In the genomic region with DNA sequence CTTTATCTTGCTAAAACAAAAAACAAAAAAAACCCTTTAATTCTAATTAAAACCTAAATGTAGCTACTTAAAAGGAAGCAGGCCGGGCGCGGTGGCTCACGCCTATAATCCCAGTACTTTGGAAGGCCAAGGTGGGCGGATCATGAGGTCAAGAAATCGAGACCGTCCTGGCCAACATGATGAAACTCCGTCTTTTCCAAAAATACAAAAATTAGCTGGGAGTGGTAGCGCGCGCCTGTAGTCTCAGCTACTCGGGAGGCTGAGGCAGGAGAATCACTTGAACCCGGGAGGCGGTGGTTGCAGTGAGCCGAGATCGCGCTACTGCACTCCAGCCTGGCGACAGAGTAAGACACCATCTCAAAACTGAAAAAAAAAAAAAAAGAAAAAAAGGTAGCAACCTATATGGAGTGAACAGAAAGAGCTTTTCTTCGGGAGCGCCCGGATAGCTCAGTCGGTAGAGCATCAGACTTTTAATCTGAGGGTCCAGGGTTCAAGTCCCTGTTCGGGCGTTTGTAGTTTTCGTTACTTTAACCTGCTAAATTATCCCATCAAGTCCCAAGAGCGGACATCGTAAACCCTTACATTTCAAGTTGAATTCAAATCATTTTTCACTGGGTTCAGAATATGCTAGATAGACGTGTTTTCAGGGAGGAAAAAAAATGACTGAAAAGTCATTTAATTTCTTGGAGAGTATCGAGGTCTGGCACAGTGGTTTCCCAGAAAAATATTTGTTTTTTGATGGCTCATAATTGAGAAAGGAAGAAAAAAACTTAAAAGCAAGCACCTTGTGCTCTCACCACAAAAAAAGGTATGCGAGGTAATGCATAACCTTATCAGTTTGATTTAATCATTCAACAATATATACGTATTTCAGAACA, we compare ENCODE assay signal across 8 cellular contexts. TPM values are rescaled to one million over a fixed set of nuclear protein-coding genes. Genes with fewer than 3 reads are reported as not detected.
DNase-seq lines count a peak whose midpoint lies in the region; ATAC-seq and TF ChIP-seq lines count a peak whose summit lies in the region.

No MANE protein-coding gene starts in this region.

- H3K4me1 Mint-ChIP-seq in dendritic cell treated with granulocyte-macrophage colony-stimulating factor and Interleukin-4, amounts not matched to agents 40 ng/mL and 50 ng/mL, for 4 days (ENCODE audit: low read depth): peaks cover 34% of the 10 kb centered on the region

- no peaks in the 10 kb centered on the region for H3K27me3 Mint-ChIP-seq in dendritic cell treated with granulocyte-macrophage colony-stimulating factor and Interleukin-4, amounts not matched to agents 40 ng/mL and 50 ng/mL, for 4 days

- H3K4me3 ChIP-seq in AG09309 (ENCODE audit: control insufficient read depth, low read depth, low read length) (peak overlapping the region; percentile 35), liver (ENCODE audit: low read depth in 1 of 3, low read length in 3 of 3) (peak overlapping the region; percentile 40 to 51 (median 41))

- intact Hi-C loops in dendritic cell treated with granulocyte-macrophage colony-stimulating factor and Interleukin-4, amounts not matched to agents 40 ng/mL and 50 ng/mL, for 4 days (cut with micrococcal nuclease): loop anchor here (5.0 kb wide), 1 partner anchor 94 kb away; the partner anchor contains the start of gene PPP1R15B

- ATAC-seq in GM19043 (IDR thresholded peaks at IDR 0.05; ENCODE audit: low read depth, unreplicated experiment) (peak; percentile 65), HG03378 (IDR thresholded peaks at IDR 0.05; ENCODE audit: unreplicated experiment) (peak; percentile 69)

- H3K27ac Mint-ChIP-seq in dendritic cell treated with granulocyte-macrophage colony-stimulating factor and Interleukin-4, amounts not matched to agents 40 ng/mL and 50 ng/mL, for 4 days: peak overlapping the region; percentile 92

- H3K36me3 ChIP-seq in liver (ENCODE audit: control insufficient read depth in 4 of 4, insufficient read depth in 3 of 4, low read depth in 1 of 4, low read length in 3 of 4): no peaks in the 10 kb centered on the region

- peak overlapping the region; percentile 14 to 90 for H3K9ac ChIP-seq in liver (ENCODE audit: low read depth in 1 of 2, low read length in 2 of 2)

- no peaks in the 10 kb centered on the region for H3K9me3 Mint-ChIP-seq in dendritic cell treated with granulocyte-macrophage colony-stimulating factor and Interleukin-4, amounts not matched to agents 40 ng/mL and 50 ng/mL, for 4 days

- TF ChIP-seq CTCF in AG09309 (IDR thresholded peaks at IDR 0.05; ENCODE audit: control insufficient read depth, insufficient read depth, low read depth, low read length, missing control alignments) (no peak), liver (IDR thresholded peaks at IDR 0.05; ENCODE audit: low read depth, low read length, missing input control) (no peak)

- DNase-seq in AG09309 (ENCODE audit: low read depth) (peak; percentile 90), NCI-H446 (lab: John Stamatoyannopoulos, UW) (peak; percentile 96 to 97)
- DNase-seq in activated CD4-positive, alpha-beta T cell treated with anti-CD3 and anti-CD28 coated beads for 1 hour: peak; percentile 56
- DNase-seq in stimulated activated CD4-positive, alpha-beta T cell treated with anti-CD3 and anti-CD28 coated beads, Interleukin-4, amount 100 ng/mL, for 1 hour: peak; percentile 62

- TF ChIP-seq RAD21 in liver (IDR thresholded peaks at IDR 0.05): no peak

- 3% methylated on average over 31 of the region's 31 CpGs for WGBS in liver

- H3K9me3 ChIP-seq in liver (ENCODE audit: control insufficient read depth in 4 of 4, low read length in 3 of 4): no peaks in the 10 kb centered on the region

- no peaks in the 10 kb centered on the region for H3K27me3 ChIP-seq in liver (ENCODE audit: control insufficient read depth in 4 of 4, insufficient read depth in 4 of 4, low read length in 3 of 4)

- H3K27ac ChIP-seq in liver (ENCODE audit: low read depth in 1 of 2, low read length in 2 of 2): peak overlapping the region; percentile 69 to 73

- H3K36me3 Mint-ChIP-seq in dendritic cell treated with granulocyte-macrophage colony-stimulating factor and Interleukin-4, amounts not matched to agents 40 ng/mL and 50 ng/mL, for 4 days (ENCODE audit: low read depth): no peaks in the 10 kb centered on the region

- peaks cover 3 to 33% (median 16%) of the 10 kb centered on the region in 4 donors for H3K4me1 ChIP-seq in liver (ENCODE audit: control insufficient read depth in 4 of 4, insufficient read depth in 4 of 4, low read length in 3 of 4)

- H3K4me3 Mint-ChIP-seq in dendritic cell treated with granulocyte-macrophage colony-stimulating factor and Interleukin-4, amounts not matched to agents 40 ng/mL and 50 ng/mL, for 4 days: peak overlapping the region; percentile 90

TF ChIP-seq in liver, 16 proteins besides CTCF, POLR2A, EP300 and RAD21:
- TF ChIP-seq, protein P1, sequence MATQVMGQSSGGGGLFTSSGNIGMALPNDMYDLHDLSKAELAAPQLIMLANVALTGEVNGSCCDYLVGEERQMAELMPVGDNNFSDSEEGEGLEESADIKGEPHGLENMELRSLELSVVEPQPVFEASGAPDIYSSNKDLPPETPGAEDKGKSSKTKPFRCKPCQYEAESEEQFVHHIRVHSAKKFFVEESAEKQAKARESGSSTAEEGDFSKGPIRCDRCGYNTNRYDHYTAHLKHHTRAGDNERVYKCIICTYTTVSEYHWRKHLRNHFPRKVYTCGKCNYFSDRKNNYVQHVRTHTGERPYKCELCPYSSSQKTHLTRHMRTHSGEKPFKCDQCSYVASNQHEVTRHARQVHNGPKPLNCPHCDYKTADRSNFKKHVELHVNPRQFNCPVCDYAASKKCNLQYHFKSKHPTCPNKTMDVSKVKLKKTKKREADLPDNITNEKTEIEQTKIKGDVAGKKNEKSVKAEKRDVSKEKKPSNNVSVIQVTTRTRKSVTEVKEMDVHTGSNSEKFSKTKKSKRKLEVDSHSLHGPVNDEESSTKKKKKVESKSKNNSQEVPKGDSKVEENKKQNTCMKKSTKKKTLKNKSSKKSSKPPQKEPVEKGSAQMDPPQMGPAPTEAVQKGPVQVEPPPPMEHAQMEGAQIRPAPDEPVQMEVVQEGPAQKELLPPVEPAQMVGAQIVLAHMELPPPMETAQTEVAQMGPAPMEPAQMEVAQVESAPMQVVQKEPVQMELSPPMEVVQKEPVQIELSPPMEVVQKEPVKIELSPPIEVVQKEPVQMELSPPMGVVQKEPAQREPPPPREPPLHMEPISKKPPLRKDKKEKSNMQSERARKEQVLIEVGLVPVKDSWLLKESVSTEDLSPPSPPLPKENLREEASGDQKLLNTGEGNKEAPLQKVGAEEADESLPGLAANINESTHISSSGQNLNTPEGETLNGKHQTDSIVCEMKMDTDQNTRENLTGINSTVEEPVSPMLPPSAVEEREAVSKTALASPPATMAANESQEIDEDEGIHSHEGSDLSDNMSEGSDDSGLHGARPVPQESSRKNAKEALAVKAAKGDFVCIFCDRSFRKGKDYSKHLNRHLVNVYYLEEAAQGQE (IDR thresholded peaks at IDR 0.05): no peak
- peak; percentile 99 for TF ChIP-seq ATF3 (IDR thresholded peaks at IDR 0.05)
- TF ChIP-seq SP1 (IDR thresholded peaks at IDR 0.05): peak; percentile 22
- TF ChIP-seq YY1 (IDR thresholded peaks at IDR 0.05): peak; percentile 31
- no peak for TF ChIP-seq GABPA (IDR thresholded peaks at IDR 0.05 in 1 of 2, conservative IDR thresholded peaks at IDR 0.05 in 1 of 2)
- peak; percentile 45 to 71 for TF ChIP-seq HNF4A (conservative IDR thresholded peaks at IDR 0.05)
- TF ChIP-seq FOXA2 (IDR thresholded peaks at IDR 0.05): no peak
- TF ChIP-seq JUND (IDR thresholded peaks at IDR 0.05): no peak
- TF ChIP-seq ZBTB33 (IDR thresholded peaks at IDR 0.05): no peak
- TF ChIP-seq NR2F2 (IDR thresholded peaks at IDR 0.05): peak; percentile 24
- no peak for TF ChIP-seq TAF1 (conservative IDR thresholded peaks at IDR 0.05)
- peak in 1 of 2 donors; percentile 26 for TF ChIP-seq RXRA (IDR thresholded peaks at IDR 0.05)
- no peak for TF ChIP-seq EGR1 (IDR thresholded peaks at IDR 0.05; ENCODE audit: low read depth in 2 of 2)
- no peak for TF ChIP-seq FOXA1 (IDR thresholded peaks at IDR 0.05)
- TF ChIP-seq MAX (IDR thresholded peaks at IDR 0.05): peak; percentile 10
- no peak for TF ChIP-seq HNF4G (IDR thresholded peaks at IDR 0.05)

RNA-seq across cellular contexts. Expression of gene MDM4, which starts 9.9 kb away (rescaled TPM):
- 10 to 100 TPM; 33.1 to 56.5 TPM for total RNA-seq in liver
- polyA plus RNA-seq in liver: 10 to 100 TPM in 1 of 2 donors, 1 to 10 TPM in 1; 1.4 to 10.0 TPM

RNA-seq across cellular contexts. Expression of gene PIK3C2B, which starts 11.7 kb away (rescaled TPM):
- total RNA-seq in liver: 10 to 100 TPM in 1 of 2 donors, 1 to 10 TPM in 1; 6.8 to 14.9 TPM
- polyA plus RNA-seq in liver: 1 to 10 TPM; 2.8 to 4.1 TPM

Comparison
In these comparisons a context has a peak if more than half of its experiments do, and no peak if none do; other contexts are left out.
1. Peak in every context shown above with its lines: DNase-seq, ATAC-seq, H3K4me3 ChIP-seq and H3K27ac ChIP-seq.